In the genomic region with DNA sequence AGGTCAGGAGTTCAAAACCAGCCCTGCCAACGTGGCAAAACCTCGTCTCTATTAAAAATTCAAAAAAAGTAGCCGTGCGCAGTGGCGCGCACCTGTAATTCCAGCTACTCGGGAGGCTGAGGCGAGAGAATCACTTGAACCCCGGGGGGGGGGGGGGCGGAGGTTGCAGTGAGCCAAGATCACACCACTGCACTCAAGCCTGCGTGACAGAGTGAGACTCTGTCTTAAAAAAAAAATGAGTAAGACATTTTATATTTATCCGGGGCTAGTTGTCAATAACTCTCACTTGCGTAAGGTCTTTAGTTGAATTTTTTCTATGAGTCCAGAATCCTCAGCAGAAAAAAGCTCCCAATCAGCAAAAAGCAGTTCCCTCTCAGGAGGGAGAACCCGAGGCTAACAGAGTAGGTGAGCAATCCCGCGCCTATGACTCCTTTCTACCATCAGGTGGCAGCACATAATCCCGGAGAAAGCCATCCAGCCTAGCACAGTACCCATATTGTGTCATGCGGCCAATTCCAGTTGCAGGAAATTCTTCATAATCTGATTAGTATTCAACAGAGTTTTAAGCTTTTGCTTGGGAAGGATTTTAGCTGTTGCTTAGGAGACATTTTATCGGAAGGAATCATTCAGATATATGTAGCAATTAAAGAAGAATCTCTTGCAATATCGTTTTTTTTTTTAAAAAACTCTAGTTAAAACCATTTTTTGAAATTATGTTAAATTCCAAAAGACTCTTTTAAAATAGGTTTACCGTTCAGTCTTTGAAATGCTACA, we compare ENCODE assay signal across 8 cellular contexts. TPM values are rescaled to one million over a fixed set of nuclear protein-coding genes. Genes with fewer than 3 reads are reported as not detected.
DNase-seq lines count a peak whose midpoint lies in the region; ATAC-seq and TF ChIP-seq lines count a peak whose summit lies in the region.

No MANE protein-coding gene starts in this region.

- peak overlapping the region in 1 of 2 experiments; percentile 23; a peak in 1 of 4 replicates for H3K4me3 ChIP-seq in Panc1 (ENCODE audit: low read depth in 2 of 2, low read length in 2 of 2)
- H3K4me3 ChIP-seq in fibroblast of mammary gland (ENCODE audit: control insufficient read depth, low read depth, low read length) = no peak overlapping the region
- no peak overlapping the region for H3K4me3 ChIP-seq in neural progenitor cell

- H3K9me3 ChIP-seq in Panc1 (ENCODE audit: control insufficient read depth, insufficient read depth, low read depth, low read length) (no peaks in the 10 kb centered on the region), neural progenitor cell (ENCODE audit: low read depth) (no peaks in the 10 kb centered on the region)

- BruUV-seq in Panc1 (replicated peaks; lab: Mats Ljungman, UMichigan) = no TSS peak

- no peak overlapping the region for H3K9ac ChIP-seq in neural progenitor cell

- no peaks in the 10 kb centered on the region for H4K20me1 ChIP-seq in neural progenitor cell (ENCODE audit: low read depth)

- POLR2A ChIA-PET in Panc1 (lab: Charles Lee) = interaction anchor here (0.7 to 0.9 kb wide), 2 partner anchors 16 to 72 kb away, joined by 8 to 10 read pairs; no protein-coding TSS in a partner anchor

- peak overlapping the region; percentile 7 for H3K4me2 ChIP-seq in neural progenitor cell

- H3K79me2 ChIP-seq in neural progenitor cell (ENCODE audit: low read depth) = no peaks in the 10 kb centered on the region

- TF ChIP-seq CTCF in Panc1 (IDR thresholded peaks at IDR 0.05) (peak; percentile 93), fibroblast of mammary gland (conservative IDR thresholded peaks at IDR 0.05; ENCODE audit: control insufficient read depth, insufficient read depth, low read depth, low read length) (peak; percentile 96), neural progenitor cell (IDR thresholded peaks at IDR 0.05) (peak; percentile 88)

- peaks cover 9% of the 10 kb centered on the region for H3F3A ChIP-seq in neural progenitor cell (ENCODE audit: low read depth)

- peaks cover 13% of the 10 kb centered on the region for H3K27me3 Mint-ChIP-seq in activated T-cell treated with anti-CD3 and anti-CD28 coated beads, Interleukin-2, amount 50 U/mL, for 4 hours (ENCODE audit: low read depth)
- H3K27me3 Mint-ChIP-seq in neural progenitor cell (ENCODE audit: insufficient read depth, low read depth) = peaks cover 4% of the 10 kb centered on the region

- H3K36me3 ChIP-seq in Panc1 (ENCODE audit: control insufficient read depth, insufficient read depth, low read length) (no peaks in the 10 kb centered on the region), neural progenitor cell (no peaks in the 10 kb centered on the region)

- in situ Hi-C loops in Panc1 (cut with HindIII; ENCODE audit: low pct_unique_long_range_greater_than_20kb, low sequenced_read_pairs) = no loop called here

- H3K36me3 Mint-ChIP-seq in activated T-cell treated with anti-CD3 and anti-CD28 coated beads, Interleukin-2, amount 50 U/mL, for 4 hours (ENCODE audit: insufficient read depth) = no peaks in the 10 kb centered on the region
- H3K36me3 Mint-ChIP-seq in neural progenitor cell = no peaks in the 10 kb centered on the region

- H3K4me1 Mint-ChIP-seq in activated T-cell treated with anti-CD3 and anti-CD28 coated beads, Interleukin-2, amount 50 U/mL, for 4 hours (ENCODE audit: low read depth) = peaks cover 3% of the 10 kb centered on the region
- H3K4me1 Mint-ChIP-seq in neural progenitor cell = peaks cover 8% of the 10 kb centered on the region

- H3K4me1 ChIP-seq in Panc1 (ENCODE audit: control insufficient read depth, insufficient read depth, low read length) (no peaks in the 10 kb centered on the region), neural progenitor cell (peaks cover 5% of the 10 kb centered on the region)

- H3K9me3 Mint-ChIP-seq in activated T-cell treated with anti-CD3 and anti-CD28 coated beads, Interleukin-2, amount 50 U/mL, for 4 hours = no peaks in the 10 kb centered on the region
- no peaks in the 10 kb centered on the region for H3K9me3 Mint-ChIP-seq in neural progenitor cell

- CTCF ChIA-PET in Panc1 (lab: Charles Lee) = interaction anchor here (0.6 to 2.6 kb wide), 9 partner anchors 10 to 1625 kb away, joined by 3 to 24 read pairs (median 5); a partner anchor contains a TSS

- DNase-seq in ELR (ENCODE audit: low read depth) = peak; percentile 88
- DNase-seq in KG1 (lab: John Stamatoyannopoulos, UW) = peak; percentile 82
- peak; percentile 71 for DNase-seq in Panc1 (ENCODE audit: low read depth, low spot score)
- DNase-seq in activated T-cell treated with anti-CD3 and anti-CD28 coated beads, Interleukin-2, amount 50 U/mL, for 4 hours = peak; percentile 50
- DNase-seq in fibroblast of mammary gland (ENCODE audit: low read depth) = peak; percentile 79
- DNase-seq in neural progenitor cell (ENCODE audit: low spot score) = peak; percentile 84
- peak; percentile 85 for DNase-seq in stromal cell of bone marrow (ENCODE audit: low read depth)

- H2AFZ ChIP-seq in neural progenitor cell (replicated peaks) = peak overlapping the region; percentile 70

- no peak overlapping the region for H3K27ac ChIP-seq in Panc1 (ENCODE audit: low read length)
- H3K27ac ChIP-seq in neural progenitor cell = no peak overlapping the region

- ATAC-seq in GM21825 (IDR thresholded peaks at IDR 0.05; ENCODE audit: unreplicated experiment) (peak; percentile 99), Panc1 (peak; percentile 100)
- ATAC-seq in activated T-cell treated with anti-CD3 and anti-CD28 coated beads, Interleukin-2, amount 50 U/mL, for 4 hours = peak; percentile 93 to 98

- H3K27ac Mint-ChIP-seq in neural progenitor cell = no peak overlapping the region

- intact Hi-C loops in Panc1 (cut with micrococcal nuclease; ENCODE audit: unreplicated experiment) = loop anchor here (1.0 kb wide), 1 partner anchor 79 kb away; no protein-coding TSS in a partner anchor

- no peak overlapping the region for H3K4me3 Mint-ChIP-seq in activated T-cell treated with anti-CD3 and anti-CD28 coated beads, Interleukin-2, amount 50 U/mL, for 4 hours
- H3K4me3 Mint-ChIP-seq in neural progenitor cell = no peak overlapping the region

- H3K27me3 ChIP-seq in Panc1 (ENCODE audit: control insufficient read depth, insufficient read depth, low read length) (no peaks in the 10 kb centered on the region), neural progenitor cell (no peaks in the 10 kb centered on the region)

RNA-seq across cellular contexts. Expression of a gene that starts 11.9 kb away (rescaled TPM):
- total RNA-seq in Panc1 (2021; ENCODE audit: unreplicated experiment) (not detected), neural progenitor cell (ENCODE audit: low replicate concordance) (not detected in 2 replicates)
- not detected for polyA plus RNA-seq in Panc1 (2012; ENCODE audit: insufficient read length)
- total RNA-seq in activated T-cell treated with anti-CD3 and anti-CD28 coated beads, Interleukin-2, amount 50 U/mL, for 4 hours = not detected

RNA-seq across cellular contexts. Expression of a gene that starts 14.6 kb away (rescaled TPM):
- total RNA-seq in Panc1 (2021; ENCODE audit: unreplicated experiment) (not detected), neural progenitor cell (ENCODE audit: low replicate concordance) (0.81 TPM in 1 of 2 replicates, not detected in the other)
- polyA plus RNA-seq in Panc1 (2012; ENCODE audit: insufficient read length) = not detected
- not detected for total RNA-seq in activated T-cell treated with anti-CD3 and anti-CD28 coated beads, Interleukin-2, amount 50 U/mL, for 4 hours

RNA-seq across cellular contexts. Expression of a gene that starts 29.3 kb away (rescaled TPM):
- total RNA-seq in Panc1 (2021; ENCODE audit: unreplicated experiment) (not detected), neural progenitor cell (ENCODE audit: low replicate concordance) (0.65 TPM in 1 of 2 replicates, not detected in the other)
- not detected for polyA plus RNA-seq in Panc1 (2012; ENCODE audit: insufficient read length)
- not detected for total RNA-seq in activated T-cell treated with anti-CD3 and anti-CD28 coated beads, Interleukin-2, amount 50 U/mL, for 4 hours

RNA-seq across cellular contexts. Expression of a gene that starts 45.6 kb away (rescaled TPM):
- total RNA-seq in Panc1 (2021; ENCODE audit: unreplicated experiment) (not detected), neural progenitor cell (ENCODE audit: low replicate concordance) (not detected in 2 replicates)
- polyA plus RNA-seq in Panc1 (2012; ENCODE audit: insufficient read length) = not detected
- not detected for total RNA-seq in activated T-cell treated with anti-CD3 and anti-CD28 coated beads, Interleukin-2, amount 50 U/mL, for 4 hours

RNA-seq across cellular contexts. Expression of a gene that starts 50.9 kb away (rescaled TPM):
- total RNA-seq in Panc1 (2021; ENCODE audit: unreplicated experiment) (not detected), neural progenitor cell (ENCODE audit: low replicate concordance) (not detected in 2 replicates)
- not detected for polyA plus RNA-seq in Panc1 (2012; ENCODE audit: insufficient read length)
- not detected for total RNA-seq in activated T-cell treated with anti-CD3 and anti-CD28 coated beads, Interleukin-2, amount 50 U/mL, for 4 hours
